17 cellular contexts compared by ENCODE assay signal in the genomic region with DNA sequence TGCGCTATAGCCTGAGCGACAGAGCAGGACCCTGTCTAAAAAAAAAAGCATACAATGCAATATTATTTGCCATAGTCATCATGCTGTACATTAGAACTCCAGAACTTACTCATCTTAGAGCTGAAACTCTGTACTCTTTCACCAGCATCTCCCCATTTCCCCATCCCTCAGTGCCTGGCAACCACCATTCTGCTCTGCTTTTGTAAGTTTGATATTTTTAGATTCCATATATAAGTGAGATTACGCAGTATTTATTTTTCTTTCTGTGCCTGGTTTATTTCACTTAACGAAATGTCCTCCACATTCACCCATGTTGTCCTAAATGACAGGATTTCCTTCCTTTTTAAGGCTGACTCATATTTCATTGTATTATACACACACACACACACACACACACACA.
DNase-seq lines count a peak whose midpoint lies in the region; ATAC-seq and TF ChIP-seq lines count a peak whose summit lies in the region.
"Had no signal": no experiment of that assay in that cellular context is flagged by ENCODE, and none has a peak within 500 bp of the region (broad histone marks: within the 10 kb centered on the region; RNA-seq: fewer than 3 reads in every experiment).

No MANE protein-coding gene starts in this region.

- H3K27ac Mint-ChIP-seq in stimulated activated memory B cell treated with anti-CD40 and anti-IgM and Interleukin-4, amounts not matched to agents 10 μg/mL and 1 μg/mL and 100 μg/mL, for 72 hours, result no peak overlapping the region
- H3K27ac Mint-ChIP-seq in activated T-helper 1 cell treated with anti-CD3 and anti-CD28 coated beads, Interleukin-12 subunit alpha, Interleukin-12 subunit beta, Interleukin-2, Interleukin-4 antibody, amounts not matched to agents 30 ng/mL and 10 ng/mL and 1 ng/mL, durations not matched to agents 14 hours and 24 hours and 36 hours, result no peak overlapping the region
- H3K27ac Mint-ChIP-seq: activated naive CD8-positive, alpha-beta T cell; CD4-positive, alpha-beta T cell had no signal

- H3K4me3 ChIP-seq in A673 (ENCODE audit: low read depth, low read length, poor library complexity, severe bottlenecking) (no peak overlapping the region), brain microvascular endothelial cell (ENCODE audit: low read depth, low read length) (no peak overlapping the region), fibroblast of pulmonary artery (replicated peaks; ENCODE audit: low read depth, low read length) (no peak overlapping the region)
- H3K4me3 ChIP-seq: left lung had no signal

- H3K36me3 ChIP-seq in A673 (ENCODE audit: insufficient read depth, low read length, poor library complexity, severe bottlenecking) (no peaks in the 10 kb centered on the region), brain microvascular endothelial cell (replicated peaks) (no peaks in the 10 kb centered on the region)
- H3K36me3 ChIP-seq: left lung had no signal

- DNase-seq in A673 (ENCODE audit: low spot score), result peak; percentile 8
- DNase-seq in HT1080 (ENCODE audit: low read depth), result peak; percentile 66
- peak; percentile 44 for DNase-seq in brain microvascular endothelial cell
- peak; percentile 94 for DNase-seq in fibroblast of pulmonary artery (ENCODE audit: low read depth)
- no peak for DNase-seq in stimulated activated CD4-positive, alpha-beta T cell treated with anti-CD3 and anti-CD28 coated beads, Interleukin-4, amount 100 ng/mL, for 1 hour
- no peak for DNase-seq in NCI-H524 treated with DMSO at 0.1 percent for 48 hours (lab: John Stamatoyannopoulos, UW)
- DNase-seq in activated T-helper 1 cell treated with anti-CD3 and anti-CD28 coated beads, Interleukin-12 subunit alpha, Interleukin-12 subunit beta, Interleukin-2, Interleukin-4 antibody, amounts not matched to agents 30 ng/mL and 10 ng/mL and 1 ng/mL, durations not matched to agents 14 hours and 24 hours and 36 hours (ENCODE audit: low spot score), result no peak
- DNase-seq: CD4-positive, alpha-beta T cell; DMS153; Kasumi-1; left lung; NCI-H526 treated with DMSO at 0.1 percent for 48 hours; posterior cingulate gyrus; stimulated activated naive CD4-positive, alpha-beta T cell treated with Interleukin-2 at 50 U/mL for 16 hours had no signal

- H3K4me1 ChIP-seq in A673 (ENCODE audit: insufficient read depth, low read length, poor library complexity, severe bottlenecking), result no peaks in the 10 kb centered on the region
- H3K4me1 ChIP-seq: left lung had no signal

- H3K9me3 Mint-ChIP-seq in stimulated activated memory B cell treated with anti-CD40 and anti-IgM and Interleukin-4, amounts not matched to agents 10 μg/mL and 1 μg/mL and 100 μg/mL, for 72 hours, result no peaks in the 10 kb centered on the region
- no peaks in the 10 kb centered on the region for H3K9me3 Mint-ChIP-seq in activated T-helper 1 cell treated with anti-CD3 and anti-CD28 coated beads, Interleukin-12 subunit alpha, Interleukin-12 subunit beta, Interleukin-2, Interleukin-4 antibody, amounts not matched to agents 30 ng/mL and 10 ng/mL and 1 ng/mL, durations not matched to agents 14 hours and 24 hours and 36 hours
- H3K9me3 Mint-ChIP-seq: brain; CD4-positive, alpha-beta T cell had no signal

- H3K27me3 Mint-ChIP-seq in stimulated activated memory B cell treated with anti-CD40 and anti-IgM and Interleukin-4, amounts not matched to agents 10 μg/mL and 1 μg/mL and 100 μg/mL, for 72 hours, result no peaks in the 10 kb centered on the region
- H3K27me3 Mint-ChIP-seq in activated T-helper 1 cell treated with anti-CD3 and anti-CD28 coated beads, Interleukin-12 subunit alpha, Interleukin-12 subunit beta, Interleukin-2, Interleukin-4 antibody, amounts not matched to agents 30 ng/mL and 10 ng/mL and 1 ng/mL, durations not matched to agents 14 hours and 24 hours and 36 hours (ENCODE audit: insufficient read depth), result peaks cover 13% of the 10 kb centered on the region
- H3K27me3 Mint-ChIP-seq: activated naive CD8-positive, alpha-beta T cell; brain had no signal

- intact Hi-C loops in A673 (cut with micrococcal nuclease; ENCODE audit: unreplicated experiment), result no loop called here
- intact Hi-C loops in activated T-helper 1 cell treated with anti-CD3 and anti-CD28 coated beads, Interleukin-12 subunit alpha, Interleukin-12 subunit beta, Interleukin-2, Interleukin-4 antibody, amounts not matched to agents 30 ng/mL and 10 ng/mL and 1 ng/mL, durations not matched to agents 14 hours and 24 hours and 36 hours (cut with micrococcal nuclease), result no loop called here

- H3K4me1 Mint-ChIP-seq in stimulated activated memory B cell treated with anti-CD40 and anti-IgM and Interleukin-4, amounts not matched to agents 10 μg/mL and 1 μg/mL and 100 μg/mL, for 72 hours, result no peaks in the 10 kb centered on the region
- no peaks in the 10 kb centered on the region for H3K4me1 Mint-ChIP-seq in activated T-helper 1 cell treated with anti-CD3 and anti-CD28 coated beads, Interleukin-12 subunit alpha, Interleukin-12 subunit beta, Interleukin-2, Interleukin-4 antibody, amounts not matched to agents 30 ng/mL and 10 ng/mL and 1 ng/mL, durations not matched to agents 14 hours and 24 hours and 36 hours (ENCODE audit: low read depth)
- H3K4me1 Mint-ChIP-seq: brain had no signal

- H3K27ac ChIP-seq in A673 (ENCODE audit: low read depth, low read length, poor library complexity, severe bottlenecking) (no peak overlapping the region), brain microvascular endothelial cell (no peak overlapping the region)
- H3K27ac ChIP-seq: left lung had no signal

- H3K36me3 Mint-ChIP-seq in stimulated activated memory B cell treated with anti-CD40 and anti-IgM and Interleukin-4, amounts not matched to agents 10 μg/mL and 1 μg/mL and 100 μg/mL, for 72 hours, result no peaks in the 10 kb centered on the region
- no peaks in the 10 kb centered on the region for H3K36me3 Mint-ChIP-seq in activated T-helper 1 cell treated with anti-CD3 and anti-CD28 coated beads, Interleukin-12 subunit alpha, Interleukin-12 subunit beta, Interleukin-2, Interleukin-4 antibody, amounts not matched to agents 30 ng/mL and 10 ng/mL and 1 ng/mL, durations not matched to agents 14 hours and 24 hours and 36 hours (ENCODE audit: low read depth)
- H3K36me3 Mint-ChIP-seq: activated naive CD8-positive, alpha-beta T cell; brain had no signal

- in situ Hi-C loops in brain microvascular endothelial cell (cut with HindIII; ENCODE audit: low pct_ligation_motif_present, low sequenced_read_pairs), result no loop called here

- no peak for ATAC-seq in stimulated activated memory B cell treated with anti-CD40 and anti-IgM and Interleukin-4, amounts not matched to agents 10 μg/mL and 1 μg/mL and 100 μg/mL, for 72 hours
- ATAC-seq: left lung had no signal

- no peak for TF ChIP-seq CTCF in A673 (conservative IDR thresholded peaks at IDR 0.05; ENCODE audit: low read depth, low read length)
- TF ChIP-seq CTCF in brain microvascular endothelial cell (IDR thresholded peaks at IDR 0.05; ENCODE audit: low read depth, low read length, missing control alignments), result no peak
- no peak for TF ChIP-seq CTCF in fibroblast of pulmonary artery (IDR thresholded peaks at IDR 0.05; ENCODE audit: low read length, missing control alignments)

- no peaks in the 10 kb centered on the region for H3K27me3 ChIP-seq in A673 (replicated peaks; ENCODE audit: insufficient read depth, low read depth, low read length, poor library complexity)
- H3K27me3 ChIP-seq in brain microvascular endothelial cell (replicated peaks), result no peaks in the 10 kb centered on the region
- H3K27me3 ChIP-seq: left lung had no signal

- no peaks in the 10 kb centered on the region for H3K9me3 ChIP-seq in A673 (ENCODE audit: low read depth, low read length, poor library complexity, severe bottlenecking)
- H3K9me3 ChIP-seq: left lung had no signal

- no peak overlapping the region for H3K4me3 Mint-ChIP-seq in stimulated activated memory B cell treated with anti-CD40 and anti-IgM and Interleukin-4, amounts not matched to agents 10 μg/mL and 1 μg/mL and 100 μg/mL, for 72 hours
- no peak overlapping the region for H3K4me3 Mint-ChIP-seq in activated T-helper 1 cell treated with anti-CD3 and anti-CD28 coated beads, Interleukin-12 subunit alpha, Interleukin-12 subunit beta, Interleukin-2, Interleukin-4 antibody, amounts not matched to agents 30 ng/mL and 10 ng/mL and 1 ng/mL, durations not matched to agents 14 hours and 24 hours and 36 hours
- H3K4me3 Mint-ChIP-seq: activated naive CD8-positive, alpha-beta T cell; brain; CD4-positive, alpha-beta T cell had no signal

- POLR2A ChIA-PET in A673 (lab: Charles Lee; ENCODE audit: low non-redundant PET), result no interaction called here

- CTCF ChIA-PET in A673 (lab: Charles Lee), result no interaction called here

- BruUV-seq in A673 (replicated peaks; lab: Mats Ljungman, UMichigan), result no TSS peak

Comparison
In these comparisons a context has a peak if more than half of its experiments do, and no peak if none do; other contexts are left out.
1. DNase-seq: peak in A673 (single experiment), HT1080 (single experiment), brain microvascular endothelial cell (single experiment) and fibroblast of pulmonary artery (single experiment); none in stimulated activated CD4-positive, alpha-beta T cell treated with anti-CD3 and anti-CD28 coated beads, Interleukin-4, amount 100 ng/mL, for 1 hour (single experiment), NCI-H524 treated with DMSO at 0.1 percent for 48 hours (single experiment) and activated T-helper 1 cell treated with anti-CD3 and anti-CD28 coated beads, Interleukin-12 subunit alpha, Interleukin-12 subunit beta, Interleukin-2, Interleukin-4 antibody, amounts not matched to agents 30 ng/mL and 10 ng/mL and 1 ng/mL, durations not matched to agents 14 hours and 24 hours and 36 hours (single experiment).